ENCODE assay signal across 1 cellular context in the genomic region with DNA sequence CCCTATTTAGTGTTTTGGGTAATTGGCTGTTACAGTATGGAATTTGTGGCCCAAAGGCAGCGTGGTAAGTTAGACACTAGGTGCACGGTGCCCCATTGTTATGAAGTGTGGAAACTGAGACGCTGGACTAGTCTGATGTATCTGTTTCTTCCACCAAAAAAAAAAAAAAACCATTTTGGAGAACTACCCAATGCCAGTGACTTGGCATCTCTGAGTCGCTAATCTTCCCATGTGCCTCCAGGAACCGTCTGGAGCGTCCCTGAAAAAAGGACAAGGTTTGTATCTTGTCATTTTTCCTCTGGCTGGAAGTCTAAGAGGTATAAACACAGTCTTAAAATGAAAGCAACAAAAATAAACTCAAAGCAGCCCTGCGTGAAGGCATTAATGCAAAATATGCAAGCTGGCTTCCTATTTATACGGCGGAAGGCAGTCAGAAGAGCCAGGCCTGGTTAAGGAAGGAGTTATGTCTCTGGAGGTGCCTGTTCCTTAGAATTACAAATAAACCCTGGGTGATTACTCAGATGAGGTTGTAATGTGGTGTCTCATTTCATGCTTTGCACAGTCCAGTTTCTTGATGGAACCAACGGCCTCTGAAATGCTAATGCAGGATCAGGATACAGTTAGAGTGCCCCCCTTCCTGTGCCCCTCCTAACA.
TF ChIP-seq lines count a peak whose summit lies in the region.

No MANE protein-coding gene starts in this region.

TF ChIP-seq in H1, 55 proteins besides CTCF, POLR2A, EP300 and RAD21:
- TF ChIP-seq PHF8 (conservative IDR thresholded peaks at IDR 0.05; ENCODE audit: low read depth, low read length) (no peak), RBBP5 (IDR thresholded peaks at IDR 0.05; ENCODE audit: borderline replicate concordance, low read depth, low read length) (no peak), TAF7 (optimal IDR thresholded peaks at IDR 0.05; ENCODE audit: borderline replicate concordance, low read depth, low read length) (no peak), SIN3A (conservative IDR thresholded peaks at IDR 0.05 in 1 of 2, IDR thresholded peaks at IDR 0.05 in 1 of 2; ENCODE audit: low read depth in 1 of 2, low read length in 2 of 2) (no peak), BRCA1 (IDR thresholded peaks at IDR 0.05; ENCODE audit: low read depth, low read length) (no peak), TEAD4 (IDR thresholded peaks at IDR 0.05; ENCODE audit: low read depth, low read length) (no peak), POU5F1 (IDR thresholded peaks at IDR 0.05; ENCODE audit: low read depth, low read length) (no peak)
- TF ChIP-seq, protein P1, sequence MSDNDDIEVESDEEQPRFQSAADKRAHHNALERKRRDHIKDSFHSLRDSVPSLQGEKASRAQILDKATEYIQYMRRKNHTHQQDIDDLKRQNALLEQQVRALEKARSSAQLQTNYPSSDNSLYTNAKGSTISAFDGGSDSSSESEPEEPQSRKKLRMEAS (IDR thresholded peaks at IDR 0.05), result no peak
TF ChIP-seq in H1: peak in this region for 0.
